ENCODE assay signal across 13 cellular contexts in genomic region chr10:26805567-26806245, GRCh38.
DNase-seq lines count a peak whose midpoint lies in the region; ATAC-seq lines count a peak whose summit lies in the region.
"Had no signal": no experiment of that assay in that cellular context is flagged by ENCODE, and none has a peak within 500 bp of the region (broad histone marks: within the 10 kb centered on the region; RNA-seq: fewer than 3 reads in every experiment).

No MANE protein-coding gene starts in this region.

- H3K9me3 ChIP-seq in adipocyte (ENCODE audit: control insufficient read depth, low read length) = no peaks in the 10 kb centered on the region
- H3K9me3 ChIP-seq: transverse colon had no signal

- H3K9ac ChIP-seq in adipocyte (ENCODE audit: low read length) = no peak overlapping the region

- no peak overlapping the region for H3K4me3 ChIP-seq in adipocyte (ENCODE audit: low read length)
- H3K4me3 ChIP-seq: transverse colon had no signal

- no peaks in the 10 kb centered on the region for H3K27me3 ChIP-seq in adipocyte (replicated peaks; ENCODE audit: control insufficient read depth, insufficient read depth, low read length)
- H3K27me3 ChIP-seq: transverse colon had no signal

- ATAC-seq in GM18519 (IDR thresholded peaks at IDR 0.05; ENCODE audit: low FRiP score, unreplicated experiment) = no peak

- H3K4me1 ChIP-seq in adipocyte (ENCODE audit: control insufficient read depth, insufficient read depth, low read length) = peaks cover 3% of the 10 kb centered on the region

- peak; percentile 12 for DNase-seq in AG08396 (ENCODE audit: low spot score)
- peak; percentile 32 for DNase-seq in GM03348 (ENCODE audit: low spot score)
- DNase-seq in adipocyte (ENCODE audit: low read depth) = peak; percentile 28
- peak; percentile 33 for DNase-seq in kidney tubule cell (ENCODE audit: low spot score)
- no peak for DNase-seq in AML-193 (lab: John Stamatoyannopoulos, UW)
- DNase-seq in UCSD-AML1 (lab: John Stamatoyannopoulos, UW; ENCODE audit: unreplicated experiment) = no peak
- no peak for DNase-seq in NOMO-1 treated with dmso at 0.1 percent for 144 hours (lab: John Stamatoyannopoulos, UW; ENCODE audit: unreplicated experiment)
- DNase-seq: activated CD8-positive, alpha-beta memory T cell treated with anti-CD3 and anti-CD28 coated beads for 24 hours; NCI-H1417; SIG-M5; stimulated activated CD4-positive, alpha-beta T cell treated with anti-CD3 and anti-CD28 coated beads, Interleukin-2, amount 100 ng/mL, for 48 hours; transverse colon had no signal

- H3K36me3 ChIP-seq in adipocyte (ENCODE audit: control insufficient read depth, insufficient read depth, low read length, severe bottlenecking) = no peaks in the 10 kb centered on the region
- H3K36me3 ChIP-seq: transverse colon had no signal

Comparison
In these comparisons a context has a peak if more than half of its experiments do, and no peak if none do; other contexts are left out.
1. DNase-seq: peak in AG08396 (single experiment), GM03348 (single experiment), adipocyte (single experiment) and kidney tubule cell (single experiment); none in AML-193 (0 of 2), UCSD-AML1 (single experiment) and NOMO-1 treated with dmso at 0.1 percent for 144 hours (single experiment).